ENCODE assay signal across 1 cellular context in genomic region chr3:104992618-104993017, GRCh38.
TF ChIP-seq lines count a peak whose summit lies in the region.

No MANE protein-coding gene starts in this region.

TF ChIP-seq in WTC11, 78 proteins besides CTCF, POLR2A, EP300 and RAD21 (continued from another document):
- TF ChIP-seq E2F4 (CRISPR knock-in tag; IDR thresholded peaks at IDR 0.05; ENCODE audit: borderline replicate concordance, low read depth) (no peak), ERG (CRISPR knock-in tag; IDR thresholded peaks at IDR 0.05) (no peak), ZNF532 (CRISPR knock-in tag; IDR thresholded peaks at IDR 0.05; ENCODE audit: borderline replicate concordance) (no peak), MYBL2 (CRISPR knock-in tag; IDR thresholded peaks at IDR 0.05) (no peak), MXD4 (CRISPR knock-in tag; IDR thresholded peaks at IDR 0.05; ENCODE audit: borderline replicate concordance) (no peak), SP1 (CRISPR knock-in tag; conservative IDR thresholded peaks at IDR 0.05) (no peak)
